16 cellular contexts compared by ENCODE assay signal in genomic region chr18:12811191-12811950, GRCh38.
A peak's percentile ranks its signal among the peaks of the same experiment; 100 is the strongest.
DNase-seq lines count a peak whose midpoint lies in the region; TF ChIP-seq lines count a peak whose summit lies in the region.
"Had no signal": no experiment of that assay in that cellular context is flagged by ENCODE, and none has a peak within 500 bp of the region (broad histone marks: within the 10 kb centered on the region; RNA-seq: fewer than 3 reads in every experiment).

No MANE protein-coding gene starts in this region.

- no peak overlapping the region for H3K4me2 ChIP-seq in osteoblast (ENCODE audit: insufficient read depth, low read length)

- peak; percentile 12 for DNase-seq in activated T-cell treated with anti-CD3 and anti-CD28 coated beads for 48 hours (ENCODE audit: low read depth)
- no peak for DNase-seq in activated T-cell treated with anti-CD3 and anti-CD28 coated beads, Interleukin-2, amount 50 U/mL, for 48 hours
- DNase-seq in HT1080 (ENCODE audit: low read depth) = peak; percentile 17
- peak; percentile 89 for DNase-seq in epithelial cell of esophagus (ENCODE audit: low read depth)
- DNase-seq in osteoblast (ENCODE audit: insufficient read length, low spot score, missing footprints) = peak; percentile 35
- no peak for DNase-seq in KBM-7
- DNase-seq in activated CD8-positive, alpha-beta memory T cell treated with anti-CD3 and anti-CD28 coated beads, Interleukin-2, amount 50 U/mL, for 48 hours = no peak
- DNase-seq in DMS153 treated with DMSO at 0.1 percent for 48 hours (lab: John Stamatoyannopoulos, UW; ENCODE audit: unreplicated experiment) = no peak
- DNase-seq: CD8-positive, alpha-beta T cell; central memory CD4-positive, alpha-beta T cell; EL; endodermal cell; NCI-H1417 treated with DMSO at 0.1 percent for 48 hours; NK-92 treated with Interleukin-12 subunit alpha and Interleukin-12 subunit beta, amount 100 ng/mL, for 24 hours; SHP77 treated with DMSO at 0.1 percent for 48 hours had no signal

- no peaks in the 10 kb centered on the region for H3K4me1 ChIP-seq in osteoblast (ENCODE audit: insufficient read depth, low read length)

- H3K9me3 ChIP-seq in osteoblast (ENCODE audit: low read depth, low read length) = no peaks in the 10 kb centered on the region

- TF ChIP-seq CTCF in epithelial cell of esophagus (IDR thresholded peaks at IDR 0.05; ENCODE audit: insufficient read depth, low read depth, low read length, missing control alignments) = no peak
- TF ChIP-seq CTCF in osteoblast (IDR thresholded peaks at IDR 0.05; ENCODE audit: extremely low read depth, low read depth, low read length) = no peak

- no peaks in the 10 kb centered on the region for H4K20me1 ChIP-seq in osteoblast (ENCODE audit: insufficient read depth, low read length)

- no peak overlapping the region for H2AFZ ChIP-seq in osteoblast (ENCODE audit: low read length)

- H3K27me3 ChIP-seq in osteoblast (ENCODE audit: insufficient read depth, low read length) = no peaks in the 10 kb centered on the region

- no peak overlapping the region for H3K27ac ChIP-seq in osteoblast (ENCODE audit: low read depth, low read length)

- H3K4me3 ChIP-seq in epithelial cell of esophagus (ENCODE audit: low read length) (no peak overlapping the region), osteoblast (ENCODE audit: insufficient read depth, low read length) (no peak overlapping the region)
- H3K4me3 ChIP-seq: lung had no signal

- peaks cover 8% of the 10 kb centered on the region for H3K36me3 ChIP-seq in osteoblast (ENCODE audit: insufficient read depth, low read length)

- in situ Hi-C loops in KBM-7 (cut with MboI; ENCODE audit: low pct_unique_long_range_greater_than_20kb, low sequenced_read_pairs) = no loop called here

- no peaks in the 10 kb centered on the region for H3K79me2 ChIP-seq in osteoblast (ENCODE audit: insufficient read depth, low read length)

Comparison
In these comparisons a context has a peak if more than half of its experiments do, and no peak if none do; other contexts are left out.
1. DNase-seq: peak in activated T-cell treated with anti-CD3 and anti-CD28 coated beads for 48 hours (single experiment), HT1080 (single experiment), epithelial cell of esophagus (single experiment) and osteoblast (single experiment); none in activated T-cell treated with anti-CD3 and anti-CD28 coated beads, Interleukin-2, amount 50 U/mL, for 48 hours (0 of 2), KBM-7 (single experiment), activated CD8-positive, alpha-beta memory T cell treated with anti-CD3 and anti-CD28 coated beads, Interleukin-2, amount 50 U/mL, for 48 hours (single experiment) and DMS153 treated with DMSO at 0.1 percent for 48 hours (single experiment).